7 cellular contexts compared by ENCODE assay signal in genomic region chr20:2523919-2524434, GRCh38. TPM values are rescaled to one million over a fixed set of nuclear protein-coding genes. Genes with fewer than 3 reads are reported as not detected.
DNase-seq lines count a peak whose midpoint lies in the region; ATAC-seq and TF ChIP-seq lines count a peak whose summit lies in the region.

No MANE protein-coding gene starts in this region.

- H3K9me3 ChIP-seq in iPS-18a (ENCODE audit: control insufficient read depth, low read depth, low read length) = no peaks in the 10 kb centered on the region

- no peaks in the 10 kb centered on the region for H3K36me3 Mint-ChIP-seq in activated CD4-positive, alpha-beta memory T cell treated with anti-CD3 and anti-CD28 coated beads, Interleukin-2, amount 10 ng/mL, durations not matched to agents 7 days and 5 days (ENCODE audit: low read depth)
- H3K36me3 Mint-ChIP-seq in stimulated activated memory B cell treated with anti-CD40 and anti-IgM and Interleukin-4, amounts not matched to agents 10 μg/mL and 1 μg/mL and 100 μg/mL, for 72 hours = no peaks in the 10 kb centered on the region

- peaks cover 3% of the 10 kb centered on the region for H3K4me1 ChIP-seq in iPS-18a (ENCODE audit: control insufficient read depth, low read depth, low read length)

- ATAC-seq in stimulated activated memory B cell treated with anti-CD40 and anti-IgM and Interleukin-4, amounts not matched to agents 10 μg/mL and 1 μg/mL and 100 μg/mL, for 72 hours = no peak
- ATAC-seq in GM19328 (IDR thresholded peaks at IDR 0.05; ENCODE audit: unreplicated experiment) = no peak

- H3K4me1 Mint-ChIP-seq in activated CD4-positive, alpha-beta memory T cell treated with anti-CD3 and anti-CD28 coated beads, Interleukin-2, amount 10 ng/mL, durations not matched to agents 7 days and 5 days = peaks cover 33% of the 10 kb centered on the region
- peaks cover 24% of the 10 kb centered on the region for H3K4me1 Mint-ChIP-seq in stimulated activated memory B cell treated with anti-CD40 and anti-IgM and Interleukin-4, amounts not matched to agents 10 μg/mL and 1 μg/mL and 100 μg/mL, for 72 hours

- no peak overlapping the region for H3K27ac ChIP-seq in HL-60 (replicated peaks)
- H3K27ac ChIP-seq in iPS-18a (ENCODE audit: low read length) = no peak overlapping the region

- no peak for TF ChIP-seq CTCF in HL-60 (IDR thresholded peaks at IDR 0.05; ENCODE audit: insufficient read depth, low read length)

- H3K9me3 Mint-ChIP-seq in activated CD4-positive, alpha-beta memory T cell treated with anti-CD3 and anti-CD28 coated beads, Interleukin-2, amount 10 ng/mL, durations not matched to agents 7 days and 5 days = no peaks in the 10 kb centered on the region
- H3K9me3 Mint-ChIP-seq in stimulated activated memory B cell treated with anti-CD40 and anti-IgM and Interleukin-4, amounts not matched to agents 10 μg/mL and 1 μg/mL and 100 μg/mL, for 72 hours = no peaks in the 10 kb centered on the region

- peaks cover 8% of the 10 kb centered on the region for H3K27me3 ChIP-seq in HL-60 (ENCODE audit: insufficient read depth, poor library complexity, severe bottlenecking)
- peaks cover 83% of the 10 kb centered on the region for H3K27me3 ChIP-seq in iPS-18a (ENCODE audit: control insufficient read depth, insufficient read depth, low read length)

- CTCF ChIA-PET in activated CD4-positive, alpha-beta memory T cell treated with anti-CD3 and anti-CD28 coated beads, Interleukin-2, amount 10 ng/mL, durations not matched to agents 7 days and 5 days (lab: Charles Lee) = interaction anchor here (0.6 to 6.6 kb wide), 18 partner anchors 10 to 1684 kb away, joined by 3 to 146 read pairs (median 3); partner anchors contain the start of genes NOP56, SNRPB and ZNF343

- no peaks in the 10 kb centered on the region for H3K36me3 ChIP-seq in iPS-18a (ENCODE audit: control insufficient read depth, low read depth, low read length)

- H3K4me3 ChIP-seq in HL-60 (replicated peaks; ENCODE audit: insufficient read depth, low read length) = peak overlapping the region; percentile 63
- peak overlapping the region; percentile 81 for H3K4me3 ChIP-seq in iPS-18a (ENCODE audit: low read length)

- POLR2A ChIA-PET in activated CD4-positive, alpha-beta memory T cell treated with anti-CD3 and anti-CD28 coated beads, Interleukin-2, amount 10 ng/mL, durations not matched to agents 7 days and 5 days (lab: Charles Lee) = interaction anchor here (0.7 to 3.3 kb wide), 11 partner anchors 9 to 140 kb away, joined by 3 to 24 read pairs (median 4); partner anchors contain the start of genes IDH3B, NOP56, SNRPB and ZNF343

- no peak overlapping the region for H3K9ac ChIP-seq in iPS-18a (ENCODE audit: low read length)

- H3K27ac Mint-ChIP-seq in activated CD4-positive, alpha-beta memory T cell treated with anti-CD3 and anti-CD28 coated beads, Interleukin-2, amount 10 ng/mL, durations not matched to agents 7 days and 5 days = peak overlapping the region; percentile 71
- peak overlapping the region; percentile 93 for H3K27ac Mint-ChIP-seq in stimulated activated memory B cell treated with anti-CD40 and anti-IgM and Interleukin-4, amounts not matched to agents 10 μg/mL and 1 μg/mL and 100 μg/mL, for 72 hours

- H3K4me3 Mint-ChIP-seq in activated CD4-positive, alpha-beta memory T cell treated with anti-CD3 and anti-CD28 coated beads, Interleukin-2, amount 10 ng/mL, durations not matched to agents 7 days and 5 days = peak overlapping the region; percentile 88
- peak overlapping the region; percentile 95 for H3K4me3 Mint-ChIP-seq in stimulated activated memory B cell treated with anti-CD40 and anti-IgM and Interleukin-4, amounts not matched to agents 10 μg/mL and 1 μg/mL and 100 μg/mL, for 72 hours

- DNase-seq in HL-60 (ENCODE audit: low read depth in 1 of 2, low spot score in 1 of 2) = no peak
- DNase-seq in activated CD4-positive, alpha-beta memory T cell treated with anti-CD3 and anti-CD28 coated beads, Interleukin-2, amount 10 ng/mL, durations not matched to agents 7 days and 5 days = no peak
- no peak for DNase-seq in amygdala (lab: John Stamatoyannopoulos, UW)
- DNase-seq in HT-29 (ENCODE audit: low spot score) = no peak

- peaks cover 3% of the 10 kb centered on the region for H3K27me3 Mint-ChIP-seq in activated CD4-positive, alpha-beta memory T cell treated with anti-CD3 and anti-CD28 coated beads, Interleukin-2, amount 10 ng/mL, durations not matched to agents 7 days and 5 days
- no peaks in the 10 kb centered on the region for H3K27me3 Mint-ChIP-seq in stimulated activated memory B cell treated with anti-CD40 and anti-IgM and Interleukin-4, amounts not matched to agents 10 μg/mL and 1 μg/mL and 100 μg/mL, for 72 hours

RNA-seq across cellular contexts. Expression of gene TMC2, which starts 12.4 kb away (rescaled TPM):
- total RNA-seq in activated CD4-positive, alpha-beta memory T cell treated with anti-CD3 and anti-CD28 coated beads, Interleukin-2, amount 10 ng/mL, durations not matched to agents 7 days and 5 days = not detected
- not detected in 2 replicates for total RNA-seq in HT-29 (2014; rRNA removed; shearing (Covaris generic))

RNA-seq across cellular contexts. Expression of gene ZNF343, which starts 15.3 kb away (rescaled TPM):
- 1 to 10 TPM; 6.2 to 8.8 TPM for total RNA-seq in activated CD4-positive, alpha-beta memory T cell treated with anti-CD3 and anti-CD28 coated beads, Interleukin-2, amount 10 ng/mL, durations not matched to agents 7 days and 5 days
- 1.2 and 5.0 TPM in 2 replicates for total RNA-seq in HT-29 (2014; rRNA removed; shearing (Covaris generic))

RNA-seq across cellular contexts. Expression of gene SNRPB, which starts 53.4 kb away (rescaled TPM):
- 100 to 1,000 TPM; 310 TPM for total RNA-seq in activated CD4-positive, alpha-beta memory T cell treated with anti-CD3 and anti-CD28 coated beads, Interleukin-2, amount 10 ng/mL, durations not matched to agents 7 days and 5 days
- total RNA-seq in HT-29 (2014; rRNA removed; shearing (Covaris generic)) = 649 and 692 TPM in 2 replicates
